8 cellular contexts compared by ENCODE assay signal in genomic region chr2:227163998-227164744, GRCh38. TPM values are rescaled to one million over a fixed set of nuclear protein-coding genes. Genes with fewer than 3 reads are reported as not detected.
DNase-seq lines count a peak whose midpoint lies in the region; ATAC-seq lines count a peak whose summit lies in the region.

COL4A3 (plus strand) TSS chr2:227164624; CDS start chr2:227164727, 103 bp downstream.
COL4A4 (minus strand) TSS chr2:227164205; CDS start chr2:227147483, 16,722 bp downstream.

- DNase-seq in NCI-H2196 (lab: John Stamatoyannopoulos, UW; ENCODE audit: unreplicated experiment) (peak; percentile 8), NCI-H2196 treated with DMSO at 0.1 percent for 48 hours (lab: John Stamatoyannopoulos, UW; ENCODE audit: unreplicated experiment) (no peak), iPS DF 6.9 (ENCODE audit: low read depth, low spot score) (no peak), AML-193 (lab: John Stamatoyannopoulos, UW) (no peak)

- H3K36me3 ChIP-seq in HUES64 (ENCODE audit: insufficient read depth, low read length) (no peaks in the 10 kb centered on the region), iPS DF 6.9 (ENCODE audit: control insufficient read depth, insufficient read depth, low read length) (no peaks in the 10 kb centered on the region)

- no peaks in the 10 kb centered on the region for H3K36me3 Mint-ChIP-seq in activated T-helper 17 cell treated with anti-CD3 and anti-CD28 coated beads, Interleukin-2, amount 50 U/mL, for 72 hours (ENCODE audit: low read depth)

- H3K4me1 ChIP-seq in HUES64 (ENCODE audit: insufficient read depth, low read length) (no peaks in the 10 kb centered on the region), iPS DF 6.9 (ENCODE audit: control insufficient read depth, insufficient read depth, low read length) (no peaks in the 10 kb centered on the region)

- H3K4me3 ChIP-seq in HUES64 (ENCODE audit: low read length) (peak within 1 kb of the TSS; percentile 66), iPS DF 6.9 (ENCODE audit: low read length) (peak within 1 kb of the TSS; percentile 45; the same call in 1 of the 2 replicates), skin epidermis (peak within 1 kb of the TSS; percentile 23 to 48 (median 34))

- H3K27me3 ChIP-seq in HUES64 (ENCODE audit: insufficient read depth, low read length), result peaks cover 79% of the 10 kb centered on the region
- peaks cover 7% of the 10 kb centered on the region; the same call in 1 of the 2 replicates for H3K27me3 ChIP-seq in iPS DF 6.9 (ENCODE audit: control insufficient read depth, insufficient read depth, low read length)

- H3K4me1 Mint-ChIP-seq in activated T-helper 17 cell treated with anti-CD3 and anti-CD28 coated beads, Interleukin-2, amount 50 U/mL, for 72 hours, result no peaks in the 10 kb centered on the region

- no peaks in the 10 kb centered on the region for H3K9me3 Mint-ChIP-seq in activated T-helper 17 cell treated with anti-CD3 and anti-CD28 coated beads, Interleukin-2, amount 50 U/mL, for 72 hours

- H3K9ac ChIP-seq in HUES64 (ENCODE audit: low read depth, low read length), result no peak within 1 kb of the TSS; the same call in 1 of the 2 replicates

- H3K27me3 Mint-ChIP-seq in activated T-helper 17 cell treated with anti-CD3 and anti-CD28 coated beads, Interleukin-2, amount 50 U/mL, for 72 hours, result peaks cover 50% of the 10 kb centered on the region

- H3K27ac Mint-ChIP-seq in activated T-helper 17 cell treated with anti-CD3 and anti-CD28 coated beads, Interleukin-2, amount 50 U/mL, for 72 hours, result no peak within 1 kb of the TSS

- H3K27ac ChIP-seq in HUES64 (ENCODE audit: low read depth, low read length), result no peak within 1 kb of the TSS
- H3K27ac ChIP-seq in iPS DF 6.9 (ENCODE audit: low read length), result no peak within 1 kb of the TSS
- peak within 1 kb of the TSS in 5 of 21 experiments; percentile 33 to 71 (median 47) for H3K27ac ChIP-seq in skin epidermis

- peak; percentile 60 for ATAC-seq in GM21529 (IDR thresholded peaks at IDR 0.05; ENCODE audit: unreplicated experiment)
- peak; percentile 53 for ATAC-seq in activated T-helper 17 cell treated with anti-CD3 and anti-CD28 coated beads, Interleukin-2, amount 50 U/mL, for 72 hours (replicated peaks)

- H3K9me3 ChIP-seq in HUES64 (ENCODE audit: insufficient read depth, low read depth, low read length), result no peaks in the 10 kb centered on the region
- H3K9me3 ChIP-seq in iPS DF 6.9 (ENCODE audit: control insufficient read depth, insufficient read depth, low read length), result no peaks in the 10 kb centered on the region

- peak within 1 kb of the TSS; percentile 65 for H3K4me3 Mint-ChIP-seq in activated T-helper 17 cell treated with anti-CD3 and anti-CD28 coated beads, Interleukin-2, amount 50 U/mL, for 72 hours

- under 1% methylated on average over 76 of the region's 76 CpGs for WGBS in HUES64
- no CpG with 5 or more reads among the region's 76 CpGs for WGBS in iPS DF 6.9 (ENCODE audit: insufficient coverage, insufficient read length)

RNA-seq across cellular contexts. Expression of gene COL4A3, which starts in this region (rescaled TPM):
- 0.15 TPM for polyA plus RNA-seq in HUES64 (2013, experiment 1 of 2)
- 0.19 TPM for polyA plus RNA-seq in HUES64 (2013, experiment 2 of 2)
- under 1 TPM; 0.35 to 0.42 TPM for total RNA-seq in activated T-helper 17 cell treated with anti-CD3 and anti-CD28 coated beads, Interleukin-2, amount 50 U/mL, for 72 hours

RNA-seq across cellular contexts. Expression of gene COL4A4, which starts in this region (rescaled TPM):
- polyA plus RNA-seq in HUES64 (2013, experiment 1 of 2), result 0.20 TPM
- polyA plus RNA-seq in HUES64 (2013, experiment 2 of 2), result 0.19 TPM
- total RNA-seq in activated T-helper 17 cell treated with anti-CD3 and anti-CD28 coated beads, Interleukin-2, amount 50 U/mL, for 72 hours, result under 1 TPM; 0.08 to 0.26 TPM

Comparison
In these comparisons a context has a peak if more than half of its experiments do, and no peak if none do; other contexts are left out.
1. Peak in ATAC-seq in activated T-helper 17 cell treated with anti-CD3 and anti-CD28 coated beads, Interleukin-2, amount 50 U/mL, for 72 hours; RNA of the genes that start here not detected or under 1 TPM.